14 cellular contexts compared by ENCODE assay signal in genomic region chr18:2395427-2396161, GRCh38.
DNase-seq lines count a peak whose midpoint lies in the region; ATAC-seq lines count a peak whose summit lies in the region.
"Had no signal": no experiment of that assay in that cellular context is flagged by ENCODE, and none has a peak within 500 bp of the region (broad histone marks: within the 10 kb centered on the region; RNA-seq: fewer than 3 reads in every experiment).

No MANE protein-coding gene starts in this region.

- H3K36me3 Mint-ChIP-seq in activated T-helper 2 cell treated with anti-CD3 and anti-CD28 coated beads, Interferon-gamma antibody, Interleukin-2, Interleukin-4, amounts not matched to agents 10 μg/mL and 5 μg/mL and 100 μg/mL, durations not matched to agents 14 hours and 24 hours and 36 hours (ENCODE audit: low read depth): no peaks in the 10 kb centered on the region
- H3K36me3 Mint-ChIP-seq in activated naive CD8-positive, alpha-beta T cell treated with anti-CD3 and anti-CD28 coated beads for 36 hours: no peaks in the 10 kb centered on the region
- H3K36me3 Mint-ChIP-seq: activated naive CD8-positive, alpha-beta T cell; stimulated activated naive B cell treated with anti-CD40 and anti-IgM and Interleukin-4, amounts not matched to agents 10 μg/mL and 1 μg/mL and 100 μg/mL, for 72 hours had no signal

- peak overlapping the region; percentile 52; the same call in 1 of the 2 replicates for H3K4me3 ChIP-seq in GM08714 (ENCODE audit: low read length)
- H3K4me3 ChIP-seq: MG63, vagina had no signal

- no peak overlapping the region for H3K27ac Mint-ChIP-seq in activated T-helper 2 cell treated with anti-CD3 and anti-CD28 coated beads, Interferon-gamma antibody, Interleukin-2, Interleukin-4, amounts not matched to agents 10 μg/mL and 5 μg/mL and 100 μg/mL, durations not matched to agents 14 hours and 24 hours and 36 hours
- no peak overlapping the region for H3K27ac Mint-ChIP-seq in activated naive CD8-positive, alpha-beta T cell treated with anti-CD3 and anti-CD28 coated beads for 36 hours
- H3K27ac Mint-ChIP-seq: activated naive CD8-positive, alpha-beta T cell; stimulated activated naive B cell treated with anti-CD40 and anti-IgM and Interleukin-4, amounts not matched to agents 10 μg/mL and 1 μg/mL and 100 μg/mL, for 72 hours had no signal

- H3K9me3 Mint-ChIP-seq in activated T-helper 2 cell treated with anti-CD3 and anti-CD28 coated beads, Interferon-gamma antibody, Interleukin-2, Interleukin-4, amounts not matched to agents 10 μg/mL and 5 μg/mL and 100 μg/mL, durations not matched to agents 14 hours and 24 hours and 36 hours: no peaks in the 10 kb centered on the region
- no peaks in the 10 kb centered on the region for H3K9me3 Mint-ChIP-seq in activated naive CD8-positive, alpha-beta T cell treated with anti-CD3 and anti-CD28 coated beads for 36 hours
- H3K9me3 Mint-ChIP-seq: stimulated activated naive B cell treated with anti-CD40 and anti-IgM and Interleukin-4, amounts not matched to agents 10 μg/mL and 1 μg/mL and 100 μg/mL, for 72 hours had no signal

- no peak overlapping the region for H3K4me3 Mint-ChIP-seq in activated T-helper 2 cell treated with anti-CD3 and anti-CD28 coated beads, Interferon-gamma antibody, Interleukin-2, Interleukin-4, amounts not matched to agents 10 μg/mL and 5 μg/mL and 100 μg/mL, durations not matched to agents 14 hours and 24 hours and 36 hours (ENCODE audit: low read depth)
- no peak overlapping the region for H3K4me3 Mint-ChIP-seq in activated naive CD8-positive, alpha-beta T cell treated with anti-CD3 and anti-CD28 coated beads for 36 hours
- H3K4me3 Mint-ChIP-seq: activated naive CD8-positive, alpha-beta T cell; stimulated activated naive B cell treated with anti-CD40 and anti-IgM and Interleukin-4, amounts not matched to agents 10 μg/mL and 1 μg/mL and 100 μg/mL, for 72 hours had no signal

- peaks cover 2% of the 10 kb centered on the region for H3K27me3 Mint-ChIP-seq in activated T-helper 2 cell treated with anti-CD3 and anti-CD28 coated beads, Interferon-gamma antibody, Interleukin-2, Interleukin-4, amounts not matched to agents 10 μg/mL and 5 μg/mL and 100 μg/mL, durations not matched to agents 14 hours and 24 hours and 36 hours (ENCODE audit: low read depth)
- peaks cover 14% of the 10 kb centered on the region for H3K27me3 Mint-ChIP-seq in activated naive CD8-positive, alpha-beta T cell treated with anti-CD3 and anti-CD28 coated beads for 36 hours

- no peak for DNase-seq in NCI-H748 treated with DMSO at 0.1 percent for 48 hours (lab: John Stamatoyannopoulos, UW)
- DNase-seq in activated T-helper 2 cell treated with anti-CD3 and anti-CD28 coated beads, Interferon-gamma antibody, Interleukin-2, Interleukin-4, amounts not matched to agents 10 μg/mL and 5 μg/mL and 100 μg/mL, durations not matched to agents 14 hours and 24 hours and 36 hours (ENCODE audit: low spot score): no peak
- DNase-seq in activated naive CD8-positive, alpha-beta T cell treated with anti-CD3 and anti-CD28 coated beads for 36 hours: no peak
- DNase-seq: MG63; stimulated activated CD4-positive, alpha-beta T cell treated with anti-CD3 and anti-CD28 coated beads, Interleukin-2, amount 100 ng/mL, for 24 hours; stimulated activated naive B cell treated with anti-CD40 and anti-IgM and Interleukin-4, amounts not matched to agents 10 μg/mL and 1 μg/mL and 100 μg/mL, for 72 hours; T-helper 9 cell had no signal

- no peaks in the 10 kb centered on the region for H3K4me1 Mint-ChIP-seq in activated T-helper 2 cell treated with anti-CD3 and anti-CD28 coated beads, Interferon-gamma antibody, Interleukin-2, Interleukin-4, amounts not matched to agents 10 μg/mL and 5 μg/mL and 100 μg/mL, durations not matched to agents 14 hours and 24 hours and 36 hours (ENCODE audit: low read depth)
- H3K4me1 Mint-ChIP-seq in activated naive CD8-positive, alpha-beta T cell treated with anti-CD3 and anti-CD28 coated beads for 36 hours: no peaks in the 10 kb centered on the region
- H3K4me1 Mint-ChIP-seq: stimulated activated naive B cell treated with anti-CD40 and anti-IgM and Interleukin-4, amounts not matched to agents 10 μg/mL and 1 μg/mL and 100 μg/mL, for 72 hours had no signal

- ATAC-seq in GM19372 (IDR thresholded peaks at IDR 0.05; ENCODE audit: low read depth, unreplicated experiment) (peak; percentile 79), HG02840 (IDR thresholded peaks at IDR 0.05; ENCODE audit: low FRiP score, unreplicated experiment) (peak; percentile 84), HG03571 (IDR thresholded peaks at IDR 0.05; ENCODE audit: unreplicated experiment) (peak; percentile 74), GM18519 (IDR thresholded peaks at IDR 0.05; ENCODE audit: low FRiP score, unreplicated experiment) (no peak)
- ATAC-seq: stimulated activated naive B cell treated with anti-CD40 and anti-IgM and Interleukin-4, amounts not matched to agents 10 μg/mL and 1 μg/mL and 100 μg/mL, for 72 hours had no signal

- intact Hi-C loops in activated T-helper 2 cell treated with anti-CD3 and anti-CD28 coated beads, Interferon-gamma antibody, Interleukin-2, Interleukin-4, amounts not matched to agents 10 μg/mL and 5 μg/mL and 100 μg/mL, durations not matched to agents 14 hours and 24 hours and 36 hours (cut with micrococcal nuclease): no loop called here
